In genomic region chr10:119301397-119301796, GRCh38 we compare ENCODE assay signal across 8 cellular contexts.
DNase-seq lines count a peak whose midpoint lies in the region; FAIRE-seq and TF ChIP-seq lines count a peak whose summit lies in the region.

No MANE protein-coding gene starts in this region.

- no peaks in the 10 kb centered on the region for H3K79me1 ChIP-seq in H9 (ENCODE audit: insufficient read depth, low read depth, low read length, poor library complexity, severe bottlenecking)

- no peak overlapping the region for H2AFZ ChIP-seq in H9 (ENCODE audit: low read length)

- no peak for TF ChIP-seq CTCF in H9 (conservative IDR thresholded peaks at IDR 0.05)

- in situ Hi-C loops in HAP-1 (cut with MboI; ENCODE audit: low sequenced_read_pairs), result no loop called here

- no peak overlapping the region for H2BK20ac ChIP-seq in H9 (ENCODE audit: low read depth, low read length, poor library complexity, severe bottlenecking)

- no peak overlapping the region for H4K8ac ChIP-seq in H9 (replicated peaks; ENCODE audit: insufficient read length, low read depth, low read length)

- no peak overlapping the region for H2BK120ac ChIP-seq in H9 (ENCODE audit: low read depth, low read length, poor library complexity, severe bottlenecking)

- no peak for FAIRE-seq in GM12892 (lab: Jason Lieb, UNC)

- H4K20me1 ChIP-seq in H9 (ENCODE audit: control insufficient read depth, insufficient read depth, insufficient read length), result no peaks in the 10 kb centered on the region

- WGBS in H9 (ENCODE audit: extremely low coverage, insufficient read length, low lambda C conversion rate), result no CpG with 5 or more reads among the region's 8 CpGs

- H3K56ac ChIP-seq in H9 (ENCODE audit: insufficient read length, low read depth, low read length), result no peak overlapping the region

- no peak overlapping the region for H2BK5ac ChIP-seq in H9 (ENCODE audit: insufficient read length, low read length)

- H3K27me3 ChIP-seq in effector memory CD4-positive, alpha-beta T cell (replicated peaks; ENCODE audit: control insufficient read depth, insufficient read depth, low read length, poor library complexity, severe bottlenecking), result no peaks in the 10 kb centered on the region
- H3K27me3 ChIP-seq in HAP-1 (ENCODE audit: low read depth), result no peaks in the 10 kb centered on the region
- no peaks in the 10 kb centered on the region for H3K27me3 ChIP-seq in H9 (ENCODE audit: insufficient read depth, low read length)

- peaks cover 50% of the 10 kb centered on the region for H3K4me1 ChIP-seq in effector memory CD4-positive, alpha-beta T cell (ENCODE audit: control insufficient read depth, insufficient read depth, low read length, poor library complexity, severe bottlenecking)
- no peaks in the 10 kb centered on the region for H3K4me1 ChIP-seq in HAP-1
- H3K4me1 ChIP-seq in H9 (ENCODE audit: insufficient read depth, low read length), result no peaks in the 10 kb centered on the region

- no peak overlapping the region for H3K23ac ChIP-seq in H9 (ENCODE audit: insufficient read length, low read depth, low read length)

- no peaks in the 10 kb centered on the region for H3K27me3 Mint-ChIP-seq in H9 (ENCODE audit: low read depth)

- TF ChIP-seq POLR2A in GM12892 (IDR thresholded peaks at IDR 0.05; ENCODE audit: low read depth, low read length), result no peak

- peak; percentile 31 for DNase-seq in ELR (ENCODE audit: low read depth)
- DNase-seq in activated CD4-positive, alpha-beta T cell treated with anti-CD3 and anti-CD28 coated beads, Interleukin-2, amount 50 U/mL, for 1 hour, result peak; percentile 61
- peak; percentile 31 to 54 (median 34) for DNase-seq in effector memory CD4-positive, alpha-beta T cell
- DNase-seq in stimulated activated CD4-positive, alpha-beta T cell treated with anti-CD3 and anti-CD28 coated beads, Interleukin-4, amount 100 ng/mL, for 48 hours (ENCODE audit: low read depth in 2 of 2), result peak; percentile 45 to 60
- DNase-seq in NCI-H1694 treated with DMSO at 0.1 percent for 48 hours (lab: John Stamatoyannopoulos, UW), result no peak
- no peak for DNase-seq in HAP-1 (ENCODE audit: low spot score in 2 of 2)
- DNase-seq in H9, result no peak
- DNase-seq in GM12892 (ENCODE audit: insufficient read length), result no peak

- H3K27ac Mint-ChIP-seq in H9, result no peak overlapping the region

- H3K4me3 ChIP-seq in effector memory CD4-positive, alpha-beta T cell (ENCODE audit: insufficient read depth, low read depth, low read length, poor library complexity, severe bottlenecking), result peak overlapping the region; percentile 30
- no peak overlapping the region for H3K4me3 ChIP-seq in HAP-1

- H3K4me1 Mint-ChIP-seq in H9, result peaks cover 9 to 10% of the 10 kb centered on the region in 2 experiments; a peak in 3 of 4 replicates

- no peaks in the 10 kb centered on the region for H3K36me3 ChIP-seq in effector memory CD4-positive, alpha-beta T cell (ENCODE audit: control insufficient read depth, insufficient read depth, low read length)
- no peaks in the 10 kb centered on the region for H3K36me3 ChIP-seq in HAP-1 (replicated peaks)

- no peak overlapping the region for H3K4me2 ChIP-seq in H9 (ENCODE audit: insufficient read depth, insufficient read length, low read length)

- peaks cover 0 to 7% (median 2%) of the 10 kb centered on the region in 3 experiments; a peak in 2 of 7 replicates for H3K36me3 Mint-ChIP-seq in H9 (ENCODE audit: insufficient read depth in 1 of 3, low read depth in 3 of 3)

- no peak overlapping the region for H3T11ph ChIP-seq in H9 (ENCODE audit: low read length)

- H3K23me2 ChIP-seq in H9 (ENCODE audit: insufficient read length, low read depth, low read length, poor library complexity, severe bottlenecking), result no peaks in the 10 kb centered on the region

- H3K27ac ChIP-seq in effector memory CD4-positive, alpha-beta T cell (ENCODE audit: insufficient read depth, low read length, poor library complexity, severe bottlenecking), result peak overlapping the region; percentile 80
- no peak overlapping the region for H3K27ac ChIP-seq in H9 (ENCODE audit: insufficient read length, low read depth, low read length)

- no peak overlapping the region; the same call in 1 of the 2 replicates for H3K14ac ChIP-seq in H9 (ENCODE audit: insufficient read depth, low read length)

- no peak overlapping the region for H2BK15ac ChIP-seq in H9 (ENCODE audit: low read depth, low read length)

- peaks cover 0 to 8% of the 10 kb centered on the region in 2 experiments; a peak in 2 of 5 replicates for H3K9me3 Mint-ChIP-seq in H9

- H2BK12ac ChIP-seq in H9 (ENCODE audit: insufficient read length, low read depth, low read length), result no peak overlapping the region

- H3K4me3 Mint-ChIP-seq in H9, result no peak overlapping the region

- no peak overlapping the region for H4K91ac ChIP-seq in H9 (ENCODE audit: insufficient read length, low read depth, low read length)

- no peak overlapping the region for H3K18ac ChIP-seq in H9 (ENCODE audit: insufficient read length, low read depth, low read length)

- no peak overlapping the region for H3K9ac ChIP-seq in H9 (ENCODE audit: extremely low read depth, insufficient read length, low read length)

- H3K4ac ChIP-seq in H9 (ENCODE audit: low read depth, low read length), result no peak overlapping the region

- H4K5ac ChIP-seq in H9 (ENCODE audit: insufficient read length, low read depth, low read length), result no peak overlapping the region

- no peaks in the 10 kb centered on the region for H3K9me3 ChIP-seq in effector memory CD4-positive, alpha-beta T cell (ENCODE audit: control insufficient read depth, low read length)
- no peaks in the 10 kb centered on the region for H3K9me3 ChIP-seq in HAP-1
- no peaks in the 10 kb centered on the region for H3K9me3 ChIP-seq in H9 (ENCODE audit: control insufficient read depth, low read depth, low read length)

- no peaks in the 10 kb centered on the region for H3K79me2 ChIP-seq in H9 (ENCODE audit: insufficient read depth, low read length)

- H2AK5ac ChIP-seq in H9 (ENCODE audit: insufficient read length, low read length), result no peak overlapping the region

Comparison
In these comparisons a context has a peak if more than half of its experiments do, and no peak if none do; other contexts are left out.
1. DNase-seq: peak in ELR (single experiment), activated CD4-positive, alpha-beta T cell treated with anti-CD3 and anti-CD28 coated beads, Interleukin-2, amount 50 U/mL, for 1 hour (single experiment), effector memory CD4-positive, alpha-beta T cell (3 of 3) and stimulated activated CD4-positive, alpha-beta T cell treated with anti-CD3 and anti-CD28 coated beads, Interleukin-4, amount 100 ng/mL, for 48 hours (2 of 2); none in NCI-H1694 treated with DMSO at 0.1 percent for 48 hours (single experiment), HAP-1 (0 of 2), H9 (single experiment) and GM12892 (single experiment).